6 cellular contexts compared by ENCODE assay signal in the genomic region with DNA sequence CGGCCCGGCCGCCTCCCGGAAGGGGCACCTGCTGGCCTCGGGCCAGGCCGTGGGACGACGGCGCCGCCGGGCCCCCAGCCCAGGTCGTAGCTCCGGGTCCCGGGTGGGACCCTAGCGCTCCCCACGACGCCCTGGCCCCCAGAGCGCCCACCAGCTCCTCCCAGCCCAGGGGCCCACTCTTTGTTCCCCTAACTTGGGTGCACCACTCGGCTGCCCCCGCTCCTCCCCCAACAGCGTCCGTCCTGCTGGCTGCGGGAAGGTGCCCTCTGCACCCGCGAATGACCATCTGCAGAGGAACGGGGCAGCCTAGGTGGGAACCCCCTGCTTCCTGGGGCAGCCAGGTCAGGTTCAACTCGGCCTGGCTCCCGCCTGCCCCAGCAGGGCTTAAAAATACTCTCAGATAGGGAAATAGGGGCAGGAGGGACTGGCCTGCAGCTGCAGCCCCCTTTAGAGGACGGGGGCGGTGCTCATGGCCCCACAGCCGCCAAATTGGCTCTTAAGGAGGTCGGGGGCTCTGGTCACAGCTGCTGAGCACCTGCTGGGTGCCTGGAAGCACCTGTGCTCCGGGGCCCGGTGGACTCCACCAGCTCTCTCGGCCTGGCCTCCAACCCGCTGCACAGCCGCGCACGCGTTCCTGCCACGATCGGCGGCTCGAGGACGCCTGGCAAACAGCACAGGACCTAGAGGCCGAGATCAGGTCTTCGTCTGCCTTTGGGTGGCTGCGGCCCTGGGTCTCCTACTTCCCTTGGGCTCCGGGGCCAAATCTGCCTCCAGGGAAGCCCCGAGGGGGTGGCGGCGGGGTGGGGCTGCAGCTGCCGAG. TPM values are rescaled to one million over a fixed set of nuclear protein-coding genes. Genes with fewer than 3 reads are reported as not detected.
DNase-seq lines count a peak whose midpoint lies in the region; ATAC-seq, FAIRE-seq and TF ChIP-seq lines count a peak whose summit lies in the region.

No MANE protein-coding gene starts in this region.

- FAIRE-seq in GM12891 (lab: Jason Lieb, UNC) = no peak

- no peaks in the 10 kb centered on the region for H3K9me3 ChIP-seq in mesodermal cell (ENCODE audit: control insufficient read depth, low read length)

- no peaks in the 10 kb centered on the region for H3K9me3 Mint-ChIP-seq in IgD-negative memory B cell
- no peaks in the 10 kb centered on the region for H3K9me3 Mint-ChIP-seq in activated T-helper 17 cell treated with anti-CD3 and anti-CD28 coated beads, Interleukin-2, amount 50 U/mL, for 72 hours

- H3K4me1 Mint-ChIP-seq in IgD-negative memory B cell = peaks cover 0 to 10% (median 2%) of the 10 kb centered on the region in 3 donors
- H3K4me1 Mint-ChIP-seq in activated T-helper 17 cell treated with anti-CD3 and anti-CD28 coated beads, Interleukin-2, amount 50 U/mL, for 72 hours = peaks cover under 1% of the 10 kb centered on the region

- no peak for TF ChIP-seq POLR2A in GM12891 (IDR thresholded peaks at IDR 0.05; ENCODE audit: low read depth, low read length)

- H3K4me3 ChIP-seq in mesodermal cell (ENCODE audit: extremely low read depth, insufficient read depth, low read length, poor library complexity, severe bottlenecking) = peak overlapping the region; percentile 28

- no peaks in the 10 kb centered on the region for H3K36me3 ChIP-seq in mesodermal cell (ENCODE audit: control insufficient read depth, insufficient read depth, low read length)

- ATAC-seq in activated T-helper 17 cell treated with anti-CD3 and anti-CD28 coated beads, Interleukin-2, amount 50 U/mL, for 72 hours (replicated peaks) = no peak
- ATAC-seq in GM18909 (IDR thresholded peaks at IDR 0.05; ENCODE audit: poor library complexity, unreplicated experiment) = no peak

- WGBS in mesodermal cell (ENCODE audit: insufficient coverage in 2 of 2), 2 experiments = 2 to 3% methylated on average over 46 to 53 of the region's 53 CpGs

- DNase-seq in GM12891 (ENCODE audit: insufficient read length, low spot score) (no peak), ureter (ENCODE audit: low spot score) (no peak)

- no peaks in the 10 kb centered on the region for H3K36me3 Mint-ChIP-seq in IgD-negative memory B cell
- no peaks in the 10 kb centered on the region for H3K36me3 Mint-ChIP-seq in activated T-helper 17 cell treated with anti-CD3 and anti-CD28 coated beads, Interleukin-2, amount 50 U/mL, for 72 hours (ENCODE audit: low read depth)

- H3K4me3 Mint-ChIP-seq in IgD-negative memory B cell = peak overlapping the region; percentile 77 to 93 (median 84)
- H3K4me3 Mint-ChIP-seq in activated T-helper 17 cell treated with anti-CD3 and anti-CD28 coated beads, Interleukin-2, amount 50 U/mL, for 72 hours = peak overlapping the region; percentile 59

- H3K27me3 Mint-ChIP-seq in IgD-negative memory B cell = peaks cover 14% of the 10 kb centered on the region
- H3K27me3 Mint-ChIP-seq in activated T-helper 17 cell treated with anti-CD3 and anti-CD28 coated beads, Interleukin-2, amount 50 U/mL, for 72 hours = peaks cover 18% of the 10 kb centered on the region

- no peak overlapping the region for H3K27ac ChIP-seq in mesodermal cell (ENCODE audit: low read depth, low read length, severe bottlenecking)

- peaks cover 58% of the 10 kb centered on the region for H3K4me1 ChIP-seq in mesodermal cell (ENCODE audit: control insufficient read depth, insufficient read depth, low read length, poor library complexity, severe bottlenecking)

- H3K27ac Mint-ChIP-seq in IgD-negative memory B cell = no peak overlapping the region
- H3K27ac Mint-ChIP-seq in activated T-helper 17 cell treated with anti-CD3 and anti-CD28 coated beads, Interleukin-2, amount 50 U/mL, for 72 hours = no peak overlapping the region

TF ChIP-seq in GM12891, 5 proteins besides CTCF, POLR2A, EP300 and RAD21:
- no peak for TF ChIP-seq TAF1 (IDR thresholded peaks at IDR 0.05; ENCODE audit: low read depth, low read length)
- TF ChIP-seq SPI1 (IDR thresholded peaks at IDR 0.05; ENCODE audit: low read depth, low read length) = no peak
- no peak for TF ChIP-seq POU2F2 (IDR thresholded peaks at IDR 0.05; ENCODE audit: low read depth, low read length)
- no peak for TF ChIP-seq PAX5 (IDR thresholded peaks at IDR 0.05; ENCODE audit: insufficient read depth, low read length, severe bottlenecking)
- no peak for TF ChIP-seq POLR2AphosphoS5 (IDR thresholded peaks at IDR 0.05; ENCODE audit: low read depth, low read length)

RNA-seq across cellular contexts. Expression of a gene that starts 0.6 kb away (rescaled TPM):
- polyA plus RNA-seq in IgD-negative memory B cell = 10.1 TPM
- total RNA-seq in activated T-helper 17 cell treated with anti-CD3 and anti-CD28 coated beads, Interleukin-2, amount 50 U/mL, for 72 hours = under 1 TPM; 0.29 to 0.39 TPM
- 124 TPM for polyA plus RNA-seq in mesodermal cell (2013, experiment 1 of 2)
- polyA plus RNA-seq in mesodermal cell (2013, experiment 2 of 2) = 105 TPM
- polyA plus RNA-seq in GM12891 (2012; ENCODE audit: low read depth, missing spikeins) = 1.3 TPM
- 433 TPM for total RNA-seq in ureter

RNA-seq across cellular contexts. Expression of a gene that starts 19.2 kb away (rescaled TPM):
- 3,148 TPM for polyA plus RNA-seq in IgD-negative memory B cell
- 1,000 to 10,000 TPM; 2,323 to 2,749 TPM for total RNA-seq in activated T-helper 17 cell treated with anti-CD3 and anti-CD28 coated beads, Interleukin-2, amount 50 U/mL, for 72 hours
- 1,486 TPM for polyA plus RNA-seq in mesodermal cell (2013, experiment 1 of 2)
- 1,451 TPM for polyA plus RNA-seq in mesodermal cell (2013, experiment 2 of 2)
- 7,261 TPM for polyA plus RNA-seq in GM12891 (2012; ENCODE audit: low read depth, missing spikeins)
- total RNA-seq in ureter = 1,691 TPM

RNA-seq across cellular contexts. Expression of a gene that starts 39.4 kb away (rescaled TPM):
- polyA plus RNA-seq in IgD-negative memory B cell = 1.1 TPM
- total RNA-seq in activated T-helper 17 cell treated with anti-CD3 and anti-CD28 coated beads, Interleukin-2, amount 50 U/mL, for 72 hours = 1 to 10 TPM; 6.8 to 6.9 TPM
- 7.6 TPM for polyA plus RNA-seq in mesodermal cell (2013, experiment 1 of 2)
- 7.3 TPM for polyA plus RNA-seq in mesodermal cell (2013, experiment 2 of 2)
- polyA plus RNA-seq in GM12891 (2012; ENCODE audit: low read depth, missing spikeins) = 4.9 TPM
- 4.0 TPM for total RNA-seq in ureter

RNA-seq across cellular contexts. Expression of a gene that starts 59.6 kb away (rescaled TPM):
- not detected for polyA plus RNA-seq in IgD-negative memory B cell
- not detected for total RNA-seq in activated T-helper 17 cell treated with anti-CD3 and anti-CD28 coated beads, Interleukin-2, amount 50 U/mL, for 72 hours
- not detected for polyA plus RNA-seq in mesodermal cell (2013, experiment 1 of 2)
- not detected for polyA plus RNA-seq in mesodermal cell (2013, experiment 2 of 2)
- polyA plus RNA-seq in GM12891 (2012; ENCODE audit: low read depth, missing spikeins) = not detected
- 11.4 TPM for total RNA-seq in ureter

Comparison
In these comparisons a context has a peak if more than half of its experiments do, and no peak if none do; other contexts are left out.
1. RNA of a gene that starts 0.6 kb away (total RNA-seq): 433 TPM in ureter (single experiment); 0.29 to 0.39 TPM in activated T-helper 17 cell treated with anti-CD3 and anti-CD28 coated beads, Interleukin-2, amount 50 U/mL, for 72 hours; every median in the first group is over 100 times any median in the second.